1 cellular context compared by ENCODE assay signal in the genomic region with DNA sequence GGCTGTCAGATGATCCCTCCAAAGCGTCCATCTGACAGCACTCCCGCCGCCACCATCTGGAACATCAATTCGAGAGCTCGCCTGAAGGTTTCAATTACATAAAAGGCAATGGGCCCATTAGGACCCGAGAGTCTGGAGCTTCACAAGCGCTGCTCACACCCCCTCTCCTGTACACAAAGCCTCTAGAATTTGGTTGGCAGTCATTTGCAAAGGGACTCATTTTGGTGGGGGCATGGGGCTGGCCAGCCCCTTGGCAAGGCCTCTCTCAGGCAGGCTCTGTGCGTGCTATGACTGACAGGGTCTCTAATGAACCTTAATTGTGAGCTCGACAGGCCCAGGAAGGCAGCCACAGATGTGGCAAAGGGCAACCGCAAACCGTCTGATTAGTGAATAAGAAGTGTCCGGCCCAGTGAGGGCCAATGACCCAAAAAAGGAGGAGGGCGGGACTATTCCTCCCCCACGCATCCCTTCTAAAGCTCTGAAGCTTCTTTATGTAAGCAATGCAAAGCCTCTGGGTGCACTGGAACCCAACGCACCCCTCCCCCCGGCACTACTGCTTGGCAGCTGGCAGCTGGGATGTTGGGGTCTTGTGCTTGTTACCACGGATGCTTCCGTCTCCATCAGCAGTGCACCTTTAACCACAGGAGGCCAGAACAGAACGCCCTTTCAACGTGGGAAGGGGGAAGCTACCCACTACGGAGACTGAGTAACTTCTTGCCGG.
TF ChIP-seq lines count a peak whose summit lies in the region.

No MANE protein-coding gene starts in this region.

TF ChIP-seq in WTC11, 78 proteins besides CTCF, POLR2A, EP300 and RAD21 (continued from another document):
- TF ChIP-seq, protein P1, sequence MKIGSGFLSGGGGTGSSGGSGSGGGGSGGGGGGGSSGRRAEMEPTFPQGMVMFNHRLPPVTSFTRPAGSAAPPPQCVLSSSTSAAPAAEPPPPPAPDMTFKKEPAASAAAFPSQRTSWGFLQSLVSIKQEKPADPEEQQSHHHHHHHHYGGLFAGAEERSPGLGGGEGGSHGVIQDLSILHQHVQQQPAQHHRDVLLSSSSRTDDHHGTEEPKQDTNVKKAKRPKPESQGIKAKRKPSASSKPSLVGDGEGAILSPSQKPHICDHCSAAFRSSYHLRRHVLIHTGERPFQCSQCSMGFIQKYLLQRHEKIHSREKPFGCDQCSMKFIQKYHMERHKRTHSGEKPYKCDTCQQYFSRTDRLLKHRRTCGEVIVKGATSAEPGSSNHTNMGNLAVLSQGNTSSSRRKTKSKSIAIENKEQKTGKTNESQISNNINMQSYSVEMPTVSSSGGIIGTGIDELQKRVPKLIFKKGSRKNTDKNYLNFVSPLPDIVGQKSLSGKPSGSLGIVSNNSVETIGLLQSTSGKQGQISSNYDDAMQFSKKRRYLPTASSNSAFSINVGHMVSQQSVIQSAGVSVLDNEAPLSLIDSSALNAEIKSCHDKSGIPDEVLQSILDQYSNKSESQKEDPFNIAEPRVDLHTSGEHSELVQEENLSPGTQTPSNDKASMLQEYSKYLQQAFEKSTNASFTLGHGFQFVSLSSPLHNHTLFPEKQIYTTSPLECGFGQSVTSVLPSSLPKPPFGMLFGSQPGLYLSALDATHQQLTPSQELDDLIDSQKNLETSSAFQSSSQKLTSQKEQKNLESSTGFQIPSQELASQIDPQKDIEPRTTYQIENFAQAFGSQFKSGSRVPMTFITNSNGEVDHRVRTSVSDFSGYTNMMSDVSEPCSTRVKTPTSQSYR (CRISPR knock-in tag; IDR thresholded peaks at IDR 0.05), result no peak
- TF ChIP-seq OVOL2 (CRISPR knock-in tag; IDR thresholded peaks at IDR 0.05; ENCODE audit: borderline replicate concordance), result no peak
- no peak for TF ChIP-seq ETV6 (CRISPR knock-in tag; IDR thresholded peaks at IDR 0.05)
- TF ChIP-seq KAT7 (CRISPR knock-in tag; IDR thresholded peaks at IDR 0.05; ENCODE audit: borderline replicate concordance), result no peak
- TF ChIP-seq, protein P2, sequence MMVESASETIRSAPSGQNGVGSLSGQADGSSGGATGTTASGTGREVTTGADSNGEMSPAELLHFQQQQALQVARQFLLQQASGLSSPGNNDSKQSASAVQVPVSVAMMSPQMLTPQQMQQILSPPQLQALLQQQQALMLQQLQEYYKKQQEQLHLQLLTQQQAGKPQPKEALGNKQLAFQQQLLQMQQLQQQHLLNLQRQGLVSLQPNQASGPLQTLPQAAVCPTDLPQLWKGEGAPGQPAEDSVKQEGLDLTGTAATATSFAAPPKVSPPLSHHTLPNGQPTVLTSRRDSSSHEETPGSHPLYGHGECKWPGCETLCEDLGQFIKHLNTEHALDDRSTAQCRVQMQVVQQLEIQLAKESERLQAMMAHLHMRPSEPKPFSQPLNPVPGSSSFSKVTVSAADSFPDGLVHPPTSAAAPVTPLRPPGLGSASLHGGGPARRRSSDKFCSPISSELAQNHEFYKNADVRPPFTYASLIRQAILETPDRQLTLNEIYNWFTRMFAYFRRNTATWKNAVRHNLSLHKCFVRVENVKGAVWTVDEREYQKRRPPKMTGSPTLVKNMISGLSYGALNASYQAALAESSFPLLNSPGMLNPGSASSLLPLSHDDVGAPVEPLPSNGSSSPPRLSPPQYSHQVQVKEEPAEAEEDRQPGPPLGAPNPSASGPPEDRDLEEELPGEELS (CRISPR knock-in tag; IDR thresholded peaks at IDR 0.05), result no peak
- TF ChIP-seq, protein P3, sequence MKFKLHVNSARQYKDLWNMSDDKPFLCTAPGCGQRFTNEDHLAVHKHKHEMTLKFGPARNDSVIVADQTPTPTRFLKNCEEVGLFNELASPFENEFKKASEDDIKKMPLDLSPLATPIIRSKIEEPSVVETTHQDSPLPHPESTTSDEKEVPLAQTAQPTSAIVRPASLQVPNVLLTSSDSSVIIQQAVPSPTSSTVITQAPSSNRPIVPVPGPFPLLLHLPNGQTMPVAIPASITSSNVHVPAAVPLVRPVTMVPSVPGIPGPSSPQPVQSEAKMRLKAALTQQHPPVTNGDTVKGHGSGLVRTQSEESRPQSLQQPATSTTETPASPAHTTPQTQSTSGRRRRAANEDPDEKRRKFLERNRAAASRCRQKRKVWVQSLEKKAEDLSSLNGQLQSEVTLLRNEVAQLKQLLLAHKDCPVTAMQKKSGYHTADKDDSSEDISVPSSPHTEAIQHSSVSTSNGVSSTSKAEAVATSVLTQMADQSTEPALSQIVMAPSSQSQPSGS (CRISPR knock-in tag; IDR thresholded peaks at IDR 0.05; ENCODE audit: borderline replicate concordance, low read depth), result no peak
- no peak for TF ChIP-seq SMAD4 (CRISPR knock-in tag; IDR thresholded peaks at IDR 0.05)
- no peak for TF ChIP-seq NFE2L1 (CRISPR knock-in tag; IDR thresholded peaks at IDR 0.05)
- TF ChIP-seq TEAD1 (CRISPR knock-in tag; IDR thresholded peaks at IDR 0.05), result no peak
- TF ChIP-seq, protein P4, sequence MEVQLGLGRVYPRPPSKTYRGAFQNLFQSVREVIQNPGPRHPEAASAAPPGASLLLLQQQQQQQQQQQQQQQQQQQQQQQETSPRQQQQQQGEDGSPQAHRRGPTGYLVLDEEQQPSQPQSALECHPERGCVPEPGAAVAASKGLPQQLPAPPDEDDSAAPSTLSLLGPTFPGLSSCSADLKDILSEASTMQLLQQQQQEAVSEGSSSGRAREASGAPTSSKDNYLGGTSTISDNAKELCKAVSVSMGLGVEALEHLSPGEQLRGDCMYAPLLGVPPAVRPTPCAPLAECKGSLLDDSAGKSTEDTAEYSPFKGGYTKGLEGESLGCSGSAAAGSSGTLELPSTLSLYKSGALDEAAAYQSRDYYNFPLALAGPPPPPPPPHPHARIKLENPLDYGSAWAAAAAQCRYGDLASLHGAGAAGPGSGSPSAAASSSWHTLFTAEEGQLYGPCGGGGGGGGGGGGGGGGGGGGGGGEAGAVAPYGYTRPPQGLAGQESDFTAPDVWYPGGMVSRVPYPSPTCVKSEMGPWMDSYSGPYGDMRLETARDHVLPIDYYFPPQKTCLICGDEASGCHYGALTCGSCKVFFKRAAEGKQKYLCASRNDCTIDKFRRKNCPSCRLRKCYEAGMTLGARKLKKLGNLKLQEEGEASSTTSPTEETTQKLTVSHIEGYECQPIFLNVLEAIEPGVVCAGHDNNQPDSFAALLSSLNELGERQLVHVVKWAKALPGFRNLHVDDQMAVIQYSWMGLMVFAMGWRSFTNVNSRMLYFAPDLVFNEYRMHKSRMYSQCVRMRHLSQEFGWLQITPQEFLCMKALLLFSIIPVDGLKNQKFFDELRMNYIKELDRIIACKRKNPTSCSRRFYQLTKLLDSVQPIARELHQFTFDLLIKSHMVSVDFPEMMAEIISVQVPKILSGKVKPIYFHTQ (CRISPR knock-in tag; IDR thresholded peaks at IDR 0.05), result no peak
- no peak for TF ChIP-seq RORB (CRISPR knock-in tag; IDR thresholded peaks at IDR 0.05)
- TF ChIP-seq, protein P5, sequence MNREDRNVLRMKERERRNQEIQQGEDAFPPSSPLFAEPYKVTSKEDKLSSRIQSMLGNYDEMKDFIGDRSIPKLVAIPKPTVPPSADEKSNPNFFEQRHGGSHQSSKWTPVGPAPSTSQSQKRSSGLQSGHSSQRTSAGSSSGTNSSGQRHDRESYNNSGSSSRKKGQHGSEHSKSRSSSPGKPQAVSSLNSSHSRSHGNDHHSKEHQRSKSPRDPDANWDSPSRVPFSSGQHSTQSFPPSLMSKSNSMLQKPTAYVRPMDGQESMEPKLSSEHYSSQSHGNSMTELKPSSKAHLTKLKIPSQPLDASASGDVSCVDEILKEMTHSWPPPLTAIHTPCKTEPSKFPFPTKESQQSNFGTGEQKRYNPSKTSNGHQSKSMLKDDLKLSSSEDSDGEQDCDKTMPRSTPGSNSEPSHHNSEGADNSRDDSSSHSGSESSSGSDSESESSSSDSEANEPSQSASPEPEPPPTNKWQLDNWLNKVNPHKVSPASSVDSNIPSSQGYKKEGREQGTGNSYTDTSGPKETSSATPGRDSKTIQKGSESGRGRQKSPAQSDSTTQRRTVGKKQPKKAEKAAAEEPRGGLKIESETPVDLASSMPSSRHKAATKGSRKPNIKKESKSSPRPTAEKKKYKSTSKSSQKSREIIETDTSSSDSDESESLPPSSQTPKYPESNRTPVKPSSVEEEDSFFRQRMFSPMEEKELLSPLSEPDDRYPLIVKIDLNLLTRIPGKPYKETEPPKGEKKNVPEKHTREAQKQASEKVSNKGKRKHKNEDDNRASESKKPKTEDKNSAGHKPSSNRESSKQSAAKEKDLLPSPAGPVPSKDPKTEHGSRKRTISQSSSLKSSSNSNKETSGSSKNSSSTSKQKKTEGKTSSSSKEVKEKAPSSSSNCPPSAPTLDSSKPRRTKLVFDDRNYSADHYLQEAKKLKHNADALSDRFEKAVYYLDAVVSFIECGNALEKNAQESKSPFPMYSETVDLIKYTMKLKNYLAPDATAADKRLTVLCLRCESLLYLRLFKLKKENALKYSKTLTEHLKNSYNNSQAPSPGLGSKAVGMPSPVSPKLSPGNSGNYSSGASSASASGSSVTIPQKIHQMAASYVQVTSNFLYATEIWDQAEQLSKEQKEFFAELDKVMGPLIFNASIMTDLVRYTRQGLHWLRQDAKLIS (CRISPR knock-in tag; IDR thresholded peaks at IDR 0.05; ENCODE audit: borderline replicate concordance), result no peak
- TF ChIP-seq SMAD3 (CRISPR knock-in tag; IDR thresholded peaks at IDR 0.05; ENCODE audit: borderline replicate concordance), result no peak
- TF ChIP-seq MXD4 (CRISPR knock-in tag; IDR thresholded peaks at IDR 0.05; ENCODE audit: borderline replicate concordance), result no peak
